In genomic region chr19:42250249-42250665, GRCh38 we compare ENCODE assay signal across 10 cellular contexts. TPM values are rescaled to one million over a fixed set of nuclear protein-coding genes. Genes with fewer than 3 reads are reported as not detected.
DNase-seq lines count a peak whose midpoint lies in the region; ATAC-seq, FAIRE-seq and TF ChIP-seq lines count a peak whose summit lies in the region.
"Had no signal": no experiment of that assay in that cellular context is flagged by ENCODE, and none has a peak within 500 bp of the region (broad histone marks: within the 10 kb centered on the region; RNA-seq: fewer than 3 reads in every experiment).

No MANE protein-coding gene starts in this region.

- peaks cover 0 to 2% (median 0%) of the 10 kb centered on the region in 8 donors for H3K9me3 Mint-ChIP-seq in CD4-positive, alpha-beta memory T cell
- H3K9me3 Mint-ChIP-seq in activated CD8-positive, alpha-beta T cell treated with anti-CD3 and anti-CD28 coated beads, Interleukin-2, amount 10 ng/mL, durations not matched to agents 7 days and 5 days (ENCODE audit: insufficient read depth): no peaks in the 10 kb centered on the region

- no peaks in the 10 kb centered on the region for H3K36me3 ChIP-seq in CD4-positive, alpha-beta memory T cell (ENCODE audit: insufficient read depth, low read length)
- H3K36me3 ChIP-seq in heart left ventricle: peaks cover 0 to 31% (median 19%) of the 10 kb centered on the region in 9 donors
- peaks cover 14 to 22% (median 17%) of the 10 kb centered on the region in 4 donors for H3K36me3 ChIP-seq in sigmoid colon

- DNase-seq in CD4-positive, alpha-beta memory T cell: no peak
- no peak for DNase-seq in activated CD8-positive, alpha-beta T cell treated with anti-CD3 and anti-CD28 coated beads, Interleukin-2, amount 10 ng/mL, durations not matched to agents 7 days and 5 days
- DNase-seq in heart left ventricle (peak in 2 of 5 donors; percentile 57 to 67), sigmoid colon (peak; percentile 72), urothelium cell line (ENCODE audit: low spot score) (no peak), NCI-H1436 treated with DMSO at 0.1 percent for 48 hours (lab: John Stamatoyannopoulos, UW) (no peak), RCC 7860 (ENCODE audit: low spot score) (no peak), CD1c-positive myeloid dendritic cell (ENCODE audit: extremely low spot score) (no peak)
- DNase-seq: SJCRH30, small intestine had no signal

- H3K4me1 ChIP-seq in CD4-positive, alpha-beta memory T cell (ENCODE audit: insufficient read depth, low read length): peaks cover 36% of the 10 kb centered on the region
- H3K4me1 ChIP-seq in heart left ventricle: peaks cover 18 to 81% (median 63%) of the 10 kb centered on the region in 12 donors
- peaks cover 0 to 68% (median 59%) of the 10 kb centered on the region in 4 donors for H3K4me1 ChIP-seq in sigmoid colon

- H3K4me1 Mint-ChIP-seq in CD4-positive, alpha-beta memory T cell: peaks cover 11 to 44% (median 30%) of the 10 kb centered on the region in 4 donors
- H3K4me1 Mint-ChIP-seq in activated CD8-positive, alpha-beta T cell treated with anti-CD3 and anti-CD28 coated beads, Interleukin-2, amount 10 ng/mL, durations not matched to agents 7 days and 5 days (ENCODE audit: low read depth): peaks cover 39% of the 10 kb centered on the region

- no peak overlapping the region for H3K4me3 Mint-ChIP-seq in CD4-positive, alpha-beta memory T cell
- H3K4me3 Mint-ChIP-seq in activated CD8-positive, alpha-beta T cell treated with anti-CD3 and anti-CD28 coated beads, Interleukin-2, amount 10 ng/mL, durations not matched to agents 7 days and 5 days: no peak overlapping the region

- no peaks in the 10 kb centered on the region for H3K27me3 ChIP-seq in CD4-positive, alpha-beta memory T cell (ENCODE audit: insufficient read depth, low read length)
- H3K27me3 ChIP-seq in heart left ventricle: no peaks in the 10 kb centered on the region
- no peaks in the 10 kb centered on the region for H3K27me3 ChIP-seq in sigmoid colon
- H3K27me3 ChIP-seq: SJCRH30 had no signal

- H3K27ac Mint-ChIP-seq in CD4-positive, alpha-beta memory T cell: peak overlapping the region in 4 of 7 donors; percentile 17 to 75 (median 52)
- peak overlapping the region; percentile 73 for H3K27ac Mint-ChIP-seq in activated CD8-positive, alpha-beta T cell treated with anti-CD3 and anti-CD28 coated beads, Interleukin-2, amount 10 ng/mL, durations not matched to agents 7 days and 5 days

- ATAC-seq in activated CD8-positive, alpha-beta T cell treated with anti-CD3 and anti-CD28 coated beads, Interleukin-2, amount 10 ng/mL, durations not matched to agents 7 days and 5 days: no peak
- ATAC-seq in heart left ventricle: no peak

- no peak for TF ChIP-seq POLR2A in heart left ventricle (IDR thresholded peaks at IDR 0.05)
- no peak for TF ChIP-seq POLR2A in sigmoid colon (IDR thresholded peaks at IDR 0.05)

- H3K27ac ChIP-seq in CD4-positive, alpha-beta memory T cell (ENCODE audit: low read depth, low read length): no peak overlapping the region
- H3K27ac ChIP-seq in heart left ventricle (peak overlapping the region; percentile 56 to 100 (median 99)), sigmoid colon (peak overlapping the region; percentile 99 to 100 (median 100))
- H3K27ac ChIP-seq: SJCRH30 had no signal

- 29 to 60% (median 51%) methylated on average over 1 to 15 of the region's 15 CpGs for WGBS in heart left ventricle, 4 donors
- WGBS in sigmoid colon, 2 donors: 80 to 81% methylated on average over 15 of the region's 15 CpGs

- FAIRE-seq in urothelium cell line (lab: Jason Lieb, UNC) (no peak), RCC 7860 (lab: Jason Lieb, UNC) (no peak)
- FAIRE-seq: small intestine had no signal

- TF ChIP-seq EP300 in sigmoid colon (IDR thresholded peaks at IDR 0.05): no peak

- CTCF ChIA-PET in CD4-positive, alpha-beta memory T cell (lab: Charles Lee; ENCODE audit: partially characterized antibody): interaction anchor here (2.0 to 3.5 kb wide), 2 partner anchors 29 to 46 kb away, joined by 6 to 19 read pairs; no protein-coding TSS in a partner anchor
- CTCF ChIA-PET in activated CD8-positive, alpha-beta T cell treated with anti-CD3 and anti-CD28 coated beads, Interleukin-2, amount 10 ng/mL, durations not matched to agents 7 days and 5 days (lab: Charles Lee): interaction anchor here (1.2 to 3.6 kb wide), 3 partner anchors 29 to 141 kb away, joined by 3 to 22 read pairs (median 4); no protein-coding TSS in a partner anchor

- intact Hi-C loops in CD4-positive, alpha-beta memory T cell (cut with micrococcal nuclease): no loop called here
- intact Hi-C loops in heart left ventricle (cut with DNase I): no loop called here
- intact Hi-C loops in sigmoid colon (cut with DNase I): no loop called here

- POLR2A ChIA-PET in CD4-positive, alpha-beta memory T cell (lab: Charles Lee; ENCODE audit: partially characterized antibody): interaction anchor here (0.5 to 2.2 kb wide), 7 partner anchors 18 to 370 kb away, joined by 3 to 20 read pairs (median 4); no protein-coding TSS in a partner anchor
- POLR2A ChIA-PET in activated CD8-positive, alpha-beta T cell treated with anti-CD3 and anti-CD28 coated beads, Interleukin-2, amount 10 ng/mL, durations not matched to agents 7 days and 5 days (lab: Charles Lee): interaction anchor here (0.6 to 1.4 kb wide), 6 partner anchors 20 to 154 kb away, joined by 3 to 7 read pairs (median 3); partner anchors contain the start of gene POU2F2

- no peak for TF ChIP-seq CTCF in heart left ventricle (IDR thresholded peaks at IDR 0.05)
- TF ChIP-seq CTCF in sigmoid colon (IDR thresholded peaks at IDR 0.05): no peak

- no peaks in the 10 kb centered on the region for H3K27me3 Mint-ChIP-seq in CD4-positive, alpha-beta memory T cell
- no peaks in the 10 kb centered on the region for H3K27me3 Mint-ChIP-seq in activated CD8-positive, alpha-beta T cell treated with anti-CD3 and anti-CD28 coated beads, Interleukin-2, amount 10 ng/mL, durations not matched to agents 7 days and 5 days (ENCODE audit: low read depth)

- H3K4me3 ChIP-seq in CD4-positive, alpha-beta memory T cell (ENCODE audit: low read length in 2 of 2): no peak overlapping the region
- peak overlapping the region in 10 of 12 donors; percentile 6 to 99 (median 38) for H3K4me3 ChIP-seq in heart left ventricle
- H3K4me3 ChIP-seq in sigmoid colon: peak overlapping the region in 3 of 4 donors; percentile 15 to 25 (median 20)
- H3K4me3 ChIP-seq: SJCRH30 had no signal

- H3K9me3 ChIP-seq in CD4-positive, alpha-beta memory T cell (ENCODE audit: control insufficient read depth in 1 of 2, low read length in 2 of 2): no peaks in the 10 kb centered on the region
- H3K9me3 ChIP-seq in heart left ventricle: no peaks in the 10 kb centered on the region
- no peaks in the 10 kb centered on the region for H3K9me3 ChIP-seq in sigmoid colon
- H3K9me3 ChIP-seq: SJCRH30 had no signal

- H3K36me3 Mint-ChIP-seq in CD4-positive, alpha-beta memory T cell: peaks cover 0 to 20% of the 10 kb centered on the region in 2 donors
- H3K36me3 Mint-ChIP-seq in activated CD8-positive, alpha-beta T cell treated with anti-CD3 and anti-CD28 coated beads, Interleukin-2, amount 10 ng/mL, durations not matched to agents 7 days and 5 days (ENCODE audit: low read depth): peaks cover 12% of the 10 kb centered on the region

RNA-seq across cellular contexts. Expression of gene ERF, which starts 4.7 kb away (rescaled TPM):
- total RNA-seq in CD4-positive, alpha-beta memory T cell: 10 to 100 TPM; 38.5 to 39.9 TPM
- polyA plus RNA-seq in CD4-positive, alpha-beta memory T cell: 1 to 10 TPM; 2.7 to 3.7 TPM
- total RNA-seq in activated CD8-positive, alpha-beta T cell treated with anti-CD3 and anti-CD28 coated beads, Interleukin-2, amount 10 ng/mL, durations not matched to agents 7 days and 5 days: 10 to 100 TPM; 49.9 to 54.5 TPM
- total RNA-seq in heart left ventricle (10 to 100 TPM; 26.1 to 49.7 (median 35.5) TPM), sigmoid colon (10 to 100 TPM; 18.9 to 39.3 (median 25.6) TPM)
- polyA plus RNA-seq in heart left ventricle (10 to 100 TPM; 31.9 to 45.4 TPM), sigmoid colon (10 to 100 TPM; 18.6 to 42.8 (median 23.6) TPM)

RNA-seq across cellular contexts. Expression of gene GSK3A, which starts 7.9 kb away (rescaled TPM):
- 10 to 100 TPM; 36.4 to 38.9 TPM for total RNA-seq in CD4-positive, alpha-beta memory T cell
- polyA plus RNA-seq in CD4-positive, alpha-beta memory T cell: 10 to 100 TPM; 10.0 to 23.6 TPM
- 10 to 100 TPM; 48.2 to 49.0 TPM for total RNA-seq in activated CD8-positive, alpha-beta T cell treated with anti-CD3 and anti-CD28 coated beads, Interleukin-2, amount 10 ng/mL, durations not matched to agents 7 days and 5 days
- total RNA-seq in heart left ventricle: 10 to 100 TPM; 22.5 to 46.9 (median 36.8) TPM
- polyA plus RNA-seq in heart left ventricle: 10 to 100 TPM; 51.6 to 76.5 TPM
- total RNA-seq in sigmoid colon: 10 to 100 TPM; 17.4 to 28.5 (median 20.5) TPM
- polyA plus RNA-seq in sigmoid colon: 10 to 100 TPM; 31.8 to 49.5 (median 49.0) TPM

RNA-seq across cellular contexts. Expression of gene CIC, which starts 18.8 kb away (rescaled TPM):
- total RNA-seq in CD4-positive, alpha-beta memory T cell: 10 to 100 TPM; 81.6 to 82.6 TPM
- 1 to 10 TPM in 1 of 2 donors, not detected in 1; 3.5 TPM for polyA plus RNA-seq in CD4-positive, alpha-beta memory T cell
- 10 to 100 TPM; 73.1 to 83.8 TPM for total RNA-seq in activated CD8-positive, alpha-beta T cell treated with anti-CD3 and anti-CD28 coated beads, Interleukin-2, amount 10 ng/mL, durations not matched to agents 7 days and 5 days
- total RNA-seq in heart left ventricle (10 to 100 TPM; 25.5 to 54.8 (median 35.8) TPM), sigmoid colon (10 to 100 TPM; 16.0 to 31.3 (median 24.9) TPM)
- polyA plus RNA-seq in heart left ventricle (10 to 100 TPM; 27.1 to 27.5 TPM), sigmoid colon (10 to 100 TPM in 2 of 3 donors, 1 to 10 TPM in 1; 8.4 to 42.1 (median 17.3) TPM)

RNA-seq across cellular contexts. Expression of gene ZNF526, which starts 30.1 kb away (rescaled TPM):
- total RNA-seq in CD4-positive, alpha-beta memory T cell: 10 to 100 TPM; 26.7 to 28.8 TPM
- 10 to 100 TPM in 1 of 2 donors, 1 to 10 TPM in 1; 2.3 to 10.2 TPM for polyA plus RNA-seq in CD4-positive, alpha-beta memory T cell
- total RNA-seq in activated CD8-positive, alpha-beta T cell treated with anti-CD3 and anti-CD28 coated beads, Interleukin-2, amount 10 ng/mL, durations not matched to agents 7 days and 5 days: 10 to 100 TPM; 19.5 to 21.5 TPM
- total RNA-seq in heart left ventricle (1 to 10 TPM; 3.9 to 7.2 (median 5.8) TPM), sigmoid colon (1 to 10 TPM; 2.2 to 6.1 (median 4.3) TPM)
- polyA plus RNA-seq in heart left ventricle (1 to 10 TPM; 3.3 to 5.4 TPM), sigmoid colon (1 to 10 TPM; 3.0 to 6.8 (median 3.2) TPM)

RNA-seq across cellular contexts. Expression of gene DEDD2, which starts 32.8 kb away (rescaled TPM):
- total RNA-seq in CD4-positive, alpha-beta memory T cell: 10 to 100 TPM; 68.4 to 71.5 TPM
- 100 to 1,000 TPM; 141 to 162 TPM for polyA plus RNA-seq in CD4-positive, alpha-beta memory T cell
- 10 to 100 TPM; 31.8 to 36.0 TPM for total RNA-seq in activated CD8-positive, alpha-beta T cell treated with anti-CD3 and anti-CD28 coated beads, Interleukin-2, amount 10 ng/mL, durations not matched to agents 7 days and 5 days
- total RNA-seq in heart left ventricle (10 to 100 TPM; 11.1 to 24.1 (median 17.2) TPM), sigmoid colon (10 to 100 TPM; 28.5 to 41.3 (median 36.3) TPM)
- polyA plus RNA-seq in heart left ventricle (10 to 100 TPM; 12.6 to 18.3 TPM), sigmoid colon (10 to 100 TPM; 42.2 to 87.6 (median 49.9) TPM)

Comparison
In these comparisons a context has a peak if more than half of its experiments do, and no peak if none do; other contexts are left out.
1. H3K4me3 ChIP-seq: peak in heart left ventricle (10 of 12) and sigmoid colon (3 of 4); none in CD4-positive, alpha-beta memory T cell (0 of 2).